8 cellular contexts compared by ENCODE assay signal in the genomic region with DNA sequence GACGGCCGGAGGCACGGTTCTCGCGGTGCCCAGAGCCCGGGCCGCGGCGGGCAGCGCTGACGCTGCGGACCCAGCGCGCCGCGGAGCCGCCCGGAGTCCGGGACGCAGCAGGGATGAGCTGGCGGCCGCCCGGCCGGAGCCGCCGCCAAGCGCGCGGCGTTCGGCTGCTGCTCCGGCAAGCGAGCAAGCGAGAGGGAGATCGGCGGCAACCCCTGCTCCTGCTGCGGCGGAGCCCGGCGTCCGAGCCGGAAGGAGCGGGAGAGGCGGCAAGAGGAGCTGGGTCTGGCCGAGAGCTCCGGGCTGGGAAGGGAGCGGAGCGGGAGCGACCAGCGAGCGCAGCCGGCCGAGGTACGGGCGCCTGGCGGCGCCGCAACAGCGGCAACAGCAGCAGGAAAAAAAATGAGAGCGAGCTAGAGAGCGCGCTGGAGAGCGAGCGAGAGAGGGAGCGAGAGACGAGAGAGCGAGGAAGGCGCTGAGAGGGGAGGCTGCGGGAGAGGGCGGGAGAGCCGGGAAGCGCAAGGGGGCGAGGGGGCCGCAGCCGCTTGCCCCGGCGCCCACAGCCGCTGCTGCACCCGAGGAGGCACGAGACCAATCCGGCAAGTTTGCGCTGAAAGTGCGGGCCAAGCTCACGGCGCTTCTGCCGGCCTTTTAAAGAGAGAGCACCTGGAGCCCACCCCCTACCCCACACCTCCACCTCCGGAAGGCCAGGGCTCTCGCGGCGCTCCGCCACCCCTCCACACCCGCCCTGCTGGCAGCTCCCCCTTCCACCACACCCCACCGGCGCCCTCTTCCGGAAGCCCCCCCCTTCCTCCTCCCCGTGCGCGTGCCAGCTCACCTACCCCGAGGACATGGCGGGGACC. TPM values are rescaled to one million over a fixed set of nuclear protein-coding genes. Genes with fewer than 3 reads are reported as not detected.
DNase-seq lines count a peak whose midpoint lies in the region; ATAC-seq and TF ChIP-seq lines count a peak whose summit lies in the region.

No MANE protein-coding gene starts in this region.

- CTCF ChIA-PET in BJ (lab: Yijun Ruan, JAX) = interaction anchor here (0.9 to 2.5 kb wide), 7 partner anchors 9 to 399 kb away, joined by 3 to 12 read pairs (median 4); a partner anchor contains a TSS
- CTCF ChIA-PET in activated CD8-positive, alpha-beta memory T cell treated with anti-CD3 and anti-CD28 coated beads, Interleukin-2, amount 10 ng/mL, durations not matched to agents 7 days and 5 days (lab: Charles Lee) = interaction anchor here (0.9 to 1.6 kb wide), 6 partner anchors 10 to 401 kb away, joined by 3 to 6 read pairs (median 4); no protein-coding TSS in a partner anchor

- H3K9me3 ChIP-seq in HUES64 (ENCODE audit: insufficient read depth, low read depth, low read length) = no peaks in the 10 kb centered on the region
- H3K9me3 ChIP-seq in neural cell (ENCODE audit: low read length) = no peaks in the 10 kb centered on the region
- no peaks in the 10 kb centered on the region for H3K9me3 ChIP-seq in tibial nerve

- POLR2A ChIA-PET in BJ (lab: Charles Lee) = no interaction called here

- H3K36me3 ChIP-seq in BJ (ENCODE audit: control insufficient read depth, insufficient read depth, low read length) (no peaks in the 10 kb centered on the region), HUES64 (ENCODE audit: insufficient read depth, low read length) (no peaks in the 10 kb centered on the region), neural cell (ENCODE audit: insufficient read depth, low read length) (no peaks in the 10 kb centered on the region), tibial nerve (no peaks in the 10 kb centered on the region)

- no peaks in the 10 kb centered on the region for H3K36me3 Mint-ChIP-seq in activated CD8-positive, alpha-beta memory T cell treated with anti-CD3 and anti-CD28 coated beads, Interleukin-2, amount 10 ng/mL, durations not matched to agents 7 days and 5 days

- TF ChIP-seq POLR2A in tibial nerve (IDR thresholded peaks at IDR 0.05) = no peak

- TF ChIP-seq CTCF in BJ (IDR thresholded peaks at IDR 0.05; ENCODE audit: insufficient read depth, low read depth, low read length) = no peak
- TF ChIP-seq CTCF in neural cell (IDR thresholded peaks at IDR 0.05; ENCODE audit: poor library complexity, severe bottlenecking) = no peak
- TF ChIP-seq CTCF in tibial nerve (IDR thresholded peaks at IDR 0.05) = no peak

- ATAC-seq in activated CD8-positive, alpha-beta memory T cell treated with anti-CD3 and anti-CD28 coated beads, Interleukin-2, amount 10 ng/mL, durations not matched to agents 7 days and 5 days = peak; percentile 37
- peak; percentile 27 for ATAC-seq in esophagus mucosa
- ATAC-seq in GM18870 (IDR thresholded peaks at IDR 0.05; ENCODE audit: unreplicated experiment) = no peak
- ATAC-seq in HG02588 (IDR thresholded peaks at IDR 0.05; ENCODE audit: unreplicated experiment) = no peak

- H3K9me2 ChIP-seq in neural cell (ENCODE audit: insufficient read depth, low read length) = no peaks in the 10 kb centered on the region

- H3K27me3 Mint-ChIP-seq in activated CD8-positive, alpha-beta memory T cell treated with anti-CD3 and anti-CD28 coated beads, Interleukin-2, amount 10 ng/mL, durations not matched to agents 7 days and 5 days = peaks cover 74% of the 10 kb centered on the region

- H3K27ac Mint-ChIP-seq in activated CD8-positive, alpha-beta memory T cell treated with anti-CD3 and anti-CD28 coated beads, Interleukin-2, amount 10 ng/mL, durations not matched to agents 7 days and 5 days = no peak overlapping the region

- TF ChIP-seq RAD21 in neural cell (conservative IDR thresholded peaks at IDR 0.05) = peak; percentile 56

- H3K79me2 ChIP-seq in neural cell (replicated peaks; ENCODE audit: insufficient read depth, low read length) = no peaks in the 10 kb centered on the region

- TF ChIP-seq EP300 in neural cell (conservative IDR thresholded peaks at IDR 0.05; ENCODE audit: poor library complexity, severe bottlenecking) (no peak), tibial nerve (IDR thresholded peaks at IDR 0.05) (no peak)

- H3K27me3 ChIP-seq in BJ (ENCODE audit: control insufficient read depth, insufficient read depth, low read length) (peaks cover 55% of the 10 kb centered on the region), HUES64 (ENCODE audit: insufficient read depth, low read length) (peaks cover 55% of the 10 kb centered on the region), neural cell (ENCODE audit: insufficient read depth, low read depth, low read length) (peaks cover 37% of the 10 kb centered on the region), tibial nerve (peaks cover 7 to 92% of the 10 kb centered on the region in 2 donors)

- H3K9ac ChIP-seq in HUES64 (ENCODE audit: low read depth, low read length) (peak overlapping the region; percentile 70), neural cell (ENCODE audit: low read length) (peak overlapping the region; percentile 74)

- DNase-seq in BJ (ENCODE audit: low read depth) (no peak), tibial nerve (ENCODE audit: low spot score in 2 of 2) (no peak)
- DNase-seq in activated CD8-positive, alpha-beta memory T cell treated with anti-CD3 and anti-CD28 coated beads, Interleukin-2, amount 10 ng/mL, durations not matched to agents 7 days and 5 days = no peak

- no peaks in the 10 kb centered on the region for H3F3A ChIP-seq in neural cell (ENCODE audit: insufficient read depth, low read length, poor library complexity, severe bottlenecking)

- H4K20me1 ChIP-seq in neural cell (ENCODE audit: insufficient read depth) = no peaks in the 10 kb centered on the region

- H3K4me3 ChIP-seq in BJ (ENCODE audit: low read depth, low read length) (peak overlapping the region; percentile 39), HUES64 (ENCODE audit: low read length) (peak overlapping the region; percentile 74), neural cell (ENCODE audit: low read length) (peak overlapping the region; percentile 93), tibial nerve (peak overlapping the region in 2 of 4 donors; percentile 28 to 43)

- H3K4me3 Mint-ChIP-seq in activated CD8-positive, alpha-beta memory T cell treated with anti-CD3 and anti-CD28 coated beads, Interleukin-2, amount 10 ng/mL, durations not matched to agents 7 days and 5 days = no peak overlapping the region

- under 1% methylated on average over 100 of the region's 100 CpGs for WGBS in HUES64
- WGBS in tibial nerve, 2 donors = 1% methylated on average over 53 to 82 of the region's 100 CpGs

- H3K9me3 Mint-ChIP-seq in activated CD8-positive, alpha-beta memory T cell treated with anti-CD3 and anti-CD28 coated beads, Interleukin-2, amount 10 ng/mL, durations not matched to agents 7 days and 5 days (ENCODE audit: low read depth) = no peaks in the 10 kb centered on the region

- H3K4me2 ChIP-seq in neural cell (ENCODE audit: low read length) = peak overlapping the region; percentile 41

- H3K4me1 Mint-ChIP-seq in activated CD8-positive, alpha-beta memory T cell treated with anti-CD3 and anti-CD28 coated beads, Interleukin-2, amount 10 ng/mL, durations not matched to agents 7 days and 5 days = peaks cover 13% of the 10 kb centered on the region

- peak overlapping the region; percentile 40 for H2AFZ ChIP-seq in neural cell (ENCODE audit: low read depth, low read length)

- peaks cover 40% of the 10 kb centered on the region for H3K4me1 ChIP-seq in HUES64 (ENCODE audit: insufficient read depth, low read length)
- H3K4me1 ChIP-seq in tibial nerve = peaks cover 0 to 38% (median 19%) of the 10 kb centered on the region in 4 donors

- H3K27ac ChIP-seq in HUES64 (ENCODE audit: low read depth, low read length) (peak overlapping the region; percentile 16; the same call in 1 of the 2 replicates), neural cell (ENCODE audit: low read length) (peak overlapping the region; percentile 52), tibial nerve (no peak overlapping the region)

TF ChIP-seq in neural cell, 6 proteins besides CTCF, POLR2A, EP300 and RAD21:
- peak; percentile 46 for TF ChIP-seq POLR2AphosphoS5 (IDR thresholded peaks at IDR 0.05)
- TF ChIP-seq EZH2 (IDR thresholded peaks at IDR 0.05; ENCODE audit: borderline replicate concordance, insufficient read depth, low read length, poor library complexity, severe bottlenecking) = no peak
- peak; percentile 54 for TF ChIP-seq SMC3 (conservative IDR thresholded peaks at IDR 0.05; ENCODE audit: poor library complexity)
- TF ChIP-seq MXI1 (conservative IDR thresholded peaks at IDR 0.05; ENCODE audit: poor library complexity, severe bottlenecking) = peak; percentile 36
- TF ChIP-seq, protein P1, sequence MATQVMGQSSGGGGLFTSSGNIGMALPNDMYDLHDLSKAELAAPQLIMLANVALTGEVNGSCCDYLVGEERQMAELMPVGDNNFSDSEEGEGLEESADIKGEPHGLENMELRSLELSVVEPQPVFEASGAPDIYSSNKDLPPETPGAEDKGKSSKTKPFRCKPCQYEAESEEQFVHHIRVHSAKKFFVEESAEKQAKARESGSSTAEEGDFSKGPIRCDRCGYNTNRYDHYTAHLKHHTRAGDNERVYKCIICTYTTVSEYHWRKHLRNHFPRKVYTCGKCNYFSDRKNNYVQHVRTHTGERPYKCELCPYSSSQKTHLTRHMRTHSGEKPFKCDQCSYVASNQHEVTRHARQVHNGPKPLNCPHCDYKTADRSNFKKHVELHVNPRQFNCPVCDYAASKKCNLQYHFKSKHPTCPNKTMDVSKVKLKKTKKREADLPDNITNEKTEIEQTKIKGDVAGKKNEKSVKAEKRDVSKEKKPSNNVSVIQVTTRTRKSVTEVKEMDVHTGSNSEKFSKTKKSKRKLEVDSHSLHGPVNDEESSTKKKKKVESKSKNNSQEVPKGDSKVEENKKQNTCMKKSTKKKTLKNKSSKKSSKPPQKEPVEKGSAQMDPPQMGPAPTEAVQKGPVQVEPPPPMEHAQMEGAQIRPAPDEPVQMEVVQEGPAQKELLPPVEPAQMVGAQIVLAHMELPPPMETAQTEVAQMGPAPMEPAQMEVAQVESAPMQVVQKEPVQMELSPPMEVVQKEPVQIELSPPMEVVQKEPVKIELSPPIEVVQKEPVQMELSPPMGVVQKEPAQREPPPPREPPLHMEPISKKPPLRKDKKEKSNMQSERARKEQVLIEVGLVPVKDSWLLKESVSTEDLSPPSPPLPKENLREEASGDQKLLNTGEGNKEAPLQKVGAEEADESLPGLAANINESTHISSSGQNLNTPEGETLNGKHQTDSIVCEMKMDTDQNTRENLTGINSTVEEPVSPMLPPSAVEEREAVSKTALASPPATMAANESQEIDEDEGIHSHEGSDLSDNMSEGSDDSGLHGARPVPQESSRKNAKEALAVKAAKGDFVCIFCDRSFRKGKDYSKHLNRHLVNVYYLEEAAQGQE (IDR thresholded peaks at IDR 0.05; ENCODE audit: borderline replicate concordance) = peak; percentile 30
- peak; percentile 70 for TF ChIP-seq TAF1 (IDR thresholded peaks at IDR 0.05; ENCODE audit: low read depth)

RNA-seq across cellular contexts. Expression of a gene that starts 0.5 kb away (rescaled TPM):
- polyA plus RNA-seq in BJ (2011; rRNA removed) (0.02 and 0.06 TPM in 2 replicates), neural cell (2.1 and 3.7 TPM in 2 replicates)
- polyA minus RNA-seq in BJ (2011; rRNA and poly(A)+ RNA removed) = 0.36 and 0.43 TPM in 2 replicates
- 9.4 TPM for polyA plus RNA-seq in HUES64 (2013, experiment 1 of 2)
- polyA plus RNA-seq in HUES64 (2013, experiment 2 of 2) = 12.8 TPM
- total RNA-seq in activated CD8-positive, alpha-beta memory T cell treated with anti-CD3 and anti-CD28 coated beads, Interleukin-2, amount 10 ng/mL, durations not matched to agents 7 days and 5 days = not detected
- total RNA-seq in esophagus mucosa (not detected), tibial nerve (not detected)
- 6.0 and 8.0 TPM in 2 replicates for polyA minus RNA-seq in neural cell

Comparison
In these comparisons a context has a peak if more than half of its experiments do, and no peak if none do; other contexts are left out.
1. H3K27ac ChIP-seq: peak in HUES64 (single experiment) and neural cell (single experiment); none in tibial nerve (0 of 4).
2. ATAC-seq: peak in activated CD8-positive, alpha-beta memory T cell treated with anti-CD3 and anti-CD28 coated beads, Interleukin-2, amount 10 ng/mL, durations not matched to agents 7 days and 5 days (single experiment) and esophagus mucosa (single experiment); none in GM18870 (single experiment) and HG02588 (single experiment).